ENCODE assay signal across 8 cellular contexts in the genomic region with DNA sequence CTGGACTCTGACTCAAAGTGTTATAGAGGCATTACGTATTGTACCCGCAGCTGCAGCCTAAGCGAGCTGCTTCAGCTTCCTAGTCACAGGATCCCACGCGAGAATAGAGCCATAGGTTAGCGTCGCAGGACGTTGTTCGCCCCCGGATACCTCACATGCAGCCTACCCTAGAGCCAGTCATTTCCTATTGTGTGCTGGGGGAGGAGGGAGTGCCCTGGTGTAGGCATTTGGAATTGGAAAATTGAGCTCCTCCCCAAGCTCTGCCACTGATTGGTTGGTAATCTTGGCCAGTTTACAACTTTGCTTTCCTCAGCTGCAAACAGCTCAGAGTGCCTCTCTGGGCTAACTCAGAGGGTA. TPM values are rescaled to one million over a fixed set of nuclear protein-coding genes. Genes with fewer than 3 reads are reported as not detected.
DNase-seq lines count a peak whose midpoint lies in the region; ATAC-seq, FAIRE-seq and TF ChIP-seq lines count a peak whose summit lies in the region.

No MANE protein-coding gene starts in this region.

- peaks cover 4% of the 10 kb centered on the region for H3K36me3 ChIP-seq in osteoblast (ENCODE audit: insufficient read depth, low read length)

- FAIRE-seq in D721Med (lab: Jason Lieb, UNC), result no peak

- peaks cover 4% of the 10 kb centered on the region for H3K4me1 ChIP-seq in osteoblast (ENCODE audit: insufficient read depth, low read length)

- intact Hi-C loops in CD14-positive monocyte (cut with micrococcal nuclease), result loop anchor here (5.0 kb wide), 2 partner anchors 47 to 162 kb away; a partner anchor contains a TSS

- peak overlapping the region; percentile 84 to 99 (median 94) for H3K27ac Mint-ChIP-seq in CD14-positive monocyte

- H2AFZ ChIP-seq in osteoblast (ENCODE audit: low read length), result peak overlapping the region; percentile 52

- TF ChIP-seq CTCF in CD14-positive monocyte (IDR thresholded peaks at IDR 0.05) (no peak), osteoblast (IDR thresholded peaks at IDR 0.05; ENCODE audit: extremely low read depth, low read depth, low read length) (no peak), D721Med (IDR thresholded peaks at IDR 0.05; ENCODE audit: insufficient read depth, missing control alignments) (no peak)

- H3K9me3 Mint-ChIP-seq in CD14-positive monocyte, result peaks cover 23 to 59% (median 54%) of the 10 kb centered on the region in 7 donors

- H3K4me2 ChIP-seq in osteoblast (ENCODE audit: insufficient read depth, low read length), result peak overlapping the region; percentile 77

- no peaks in the 10 kb centered on the region for H4K20me1 ChIP-seq in osteoblast (ENCODE audit: insufficient read depth, low read length)

- peaks cover 3 to 8% (median 3%) of the 10 kb centered on the region in 3 donors for H3K27me3 Mint-ChIP-seq in CD14-positive monocyte (ENCODE audit: low read depth in 3 of 3)

- H3K4me3 Mint-ChIP-seq in CD14-positive monocyte, result peak overlapping the region; percentile 96 to 98

- H3K36me3 Mint-ChIP-seq in CD14-positive monocyte, result peaks cover 26 to 42% of the 10 kb centered on the region in 2 donors

- peaks cover 41% of the 10 kb centered on the region for H3K79me2 ChIP-seq in osteoblast (ENCODE audit: insufficient read depth, low read length)

- ATAC-seq in GM21515 (IDR thresholded peaks at IDR 0.05; ENCODE audit: unreplicated experiment), result peak; percentile 36

- H3K9me3 ChIP-seq in osteoblast (ENCODE audit: low read depth, low read length), result no peaks in the 10 kb centered on the region

- DNase-seq in CD14-positive monocyte (ENCODE audit: low spot score) (no peak), LoVo (ENCODE audit: low spot score) (peak; percentile 66), foreskin melanocyte (peak; percentile 60), osteoblast (ENCODE audit: insufficient read length, low spot score, missing footprints) (peak; percentile 92), COLO668 (lab: John Stamatoyannopoulos, UW; ENCODE audit: unreplicated experiment) (no peak), D721Med (ENCODE audit: insufficient read length, low spot score) (no peak)
- DNase-seq in activated T-cell treated with anti-CD3 and anti-CD28 coated beads, Interleukin-2, amount 50 U/mL, for 48 hours, result peak; percentile 48 to 60

- H3K27me3 ChIP-seq in osteoblast (ENCODE audit: insufficient read depth, low read length), result no peaks in the 10 kb centered on the region

- peaks cover 11% of the 10 kb centered on the region for H3K4me1 Mint-ChIP-seq in CD14-positive monocyte

- H3K27ac ChIP-seq in osteoblast (ENCODE audit: low read depth, low read length), result peak overlapping the region; percentile 85

- H3K4me3 ChIP-seq in osteoblast (ENCODE audit: insufficient read depth, low read length), result peak overlapping the region; percentile 83

RNA-seq across cellular contexts. Expression of a gene that starts 0.5 kb away (rescaled TPM):
- 10 to 100 TPM; 29.7 to 48.8 TPM for polyA plus RNA-seq in CD14-positive monocyte
- total RNA-seq in osteoblast, result 19.7 and 27.5 TPM in 2 replicates

RNA-seq across cellular contexts. Expression of a gene that starts 0.7 kb away (rescaled TPM):
- 1 to 10 TPM in 1 of 2 donors, under 1 TPM in 1; 0.98 to 1.0 TPM for polyA plus RNA-seq in CD14-positive monocyte
- total RNA-seq in osteoblast, result 2.9 TPM in 2 replicates

RNA-seq across cellular contexts. Expression of a gene that starts 43.0 kb away (rescaled TPM):
- polyA plus RNA-seq in CD14-positive monocyte, result 1 to 10 TPM; 4.9 to 5.6 TPM
- 9.7 and 11.2 TPM in 2 replicates for total RNA-seq in osteoblast

RNA-seq across cellular contexts. Expression of a gene that starts 43.2 kb away (rescaled TPM):
- 1 to 10 TPM; 5.7 to 7.7 TPM for polyA plus RNA-seq in CD14-positive monocyte
- 13.6 and 14.8 TPM in 2 replicates for total RNA-seq in osteoblast

RNA-seq across cellular contexts. Expression of a gene that starts 51.3 kb away (rescaled TPM):
- not detected for polyA plus RNA-seq in CD14-positive monocyte
- total RNA-seq in osteoblast, result not detected in 2 replicates

Comparison
In these comparisons a context has a peak if more than half of its experiments do, and no peak if none do; other contexts are left out.
1. DNase-seq: peak in LoVo (single experiment), activated T-cell treated with anti-CD3 and anti-CD28 coated beads, Interleukin-2, amount 50 U/mL, for 48 hours (2 of 2), foreskin melanocyte (single experiment) and osteoblast (single experiment); none in CD14-positive monocyte (single experiment), COLO668 (single experiment) and D721Med (single experiment).